15 cellular contexts compared by ENCODE assay signal in genomic region chr7:33392143-33392542, GRCh38.
DNase-seq lines count a peak whose midpoint lies in the region; ATAC-seq lines count a peak whose summit lies in the region.
"Had no signal": no experiment of that assay in that cellular context is flagged by ENCODE, and none has a peak within 500 bp of the region (broad histone marks: within the 10 kb centered on the region; RNA-seq: fewer than 3 reads in every experiment).

No MANE protein-coding gene starts in this region.

- ATAC-seq in GM18520 (IDR thresholded peaks at IDR 0.05; ENCODE audit: unreplicated experiment), result no peak
- ATAC-seq in HG02884 (IDR thresholded peaks at IDR 0.05; ENCODE audit: unreplicated experiment), result no peak
- ATAC-seq in GM18873 (IDR thresholded peaks at IDR 0.05; ENCODE audit: low FRiP score, unreplicated experiment), result no peak

- DNase-seq in COLO668 (lab: John Stamatoyannopoulos, UW; ENCODE audit: unreplicated experiment), result peak; percentile 96
- DNase-seq in NCI-H1436 (lab: John Stamatoyannopoulos, UW), result peak; percentile 70
- DNase-seq in NCI-H345 (lab: John Stamatoyannopoulos, UW), result peak; percentile 98
- peak; percentile 8 for DNase-seq in SK-N-DZ (ENCODE audit: low spot score)
- DNase-seq in 8988T, result no peak
- DNase-seq: activated CD4-positive, alpha-beta T cell treated with anti-CD3 and anti-CD28 coated beads for 48 hours; activated T-cell treated with anti-CD3 and anti-CD28 coated beads, Interleukin-2, amount 50 U/mL, for 1 hour; Peyer's patch; sigmoid colon; stimulated activated CD4-positive, alpha-beta T cell treated with anti-CD3 and anti-CD28 coated beads, Interleukin-4, amount 100 ng/mL, for 24 hours; T-helper 1 cell; trophoblast cell had no signal
